Comparison of ENCODE assay signal across 19 cellular contexts in genomic region chr13:62309904-62310303, GRCh38.
"Had no signal": no experiment of that assay in that cellular context is flagged by ENCODE, and none has a peak within 500 bp of the region (broad histone marks: within the 10 kb centered on the region; RNA-seq: fewer than 3 reads in every experiment).

No MANE protein-coding gene starts in this region.

- H3K4me1 ChIP-seq: heart right ventricle, left ventricle myocardium inferior, right lobe of liver, tibial artery had no signal

- DNase-seq: activated CD4-positive, alpha-beta T cell treated with anti-CD3 and anti-CD28 coated beads, Interleukin-2, amount 10 ng/mL, durations not matched to agents 7 days and 5 days; activated CD4-positive, CD25-positive, alpha-beta regulatory T cell treated with anti-CD3 and anti-CD28 coated beads, Interleukin-2, amount 50 U/mL, for 72 hours; activated CD8-positive, alpha-beta T cell treated with anti-CD3 and anti-CD28 coated beads, Interleukin-2, amount 10 ng/mL, durations not matched to agents 7 days and 5 days; activated gamma-delta T cell; activated naive CD4-positive, alpha-beta T cell treated with anti-CD3 and anti-CD28 coated beads, Interleukin-2, amount 50 U/mL, for 16 hours; activated naive CD8-positive, alpha-beta T cell treated with anti-CD3 and anti-CD28 coated beads, Interleukin-2, amount 50 U/mL, for 24 hours; heart right ventricle; left ventricle myocardium inferior; midbrain; occipital lobe; posterior cingulate gyrus; right lobe of liver; stimulated activated CD4-positive, alpha-beta T cell treated with anti-CD3 and anti-CD28 coated beads, Interleukin-1b, Interleukin-23, amount 100 ng/mL, for 48 hours; stimulated activated naive CD8-positive, alpha-beta T cell treated with anti-CD3 and anti-CD28 coated beads, Interleukin-15, amount 100 ng/mL, for 72 hours; tibial artery had no signal

- H3K4me3 ChIP-seq: heart right ventricle, left ventricle myocardium inferior, right lobe of liver, skin epidermis, tibial artery had no signal

- ATAC-seq: activated CD8-positive, alpha-beta T cell treated with anti-CD3 and anti-CD28 coated beads, Interleukin-2, amount 10 ng/mL, durations not matched to agents 7 days and 5 days; activated naive CD8-positive, alpha-beta T cell treated with anti-CD3 and anti-CD28 coated beads, Interleukin-2, amount 50 U/mL, for 24 hours; heart right ventricle; natural killer cell treated with Interleukin-12 subunit alpha and Interleukin-12 subunit beta and Interleukin-15 and Interleukin-18, amount 100 ng/mL, for 72 hours; right lobe of liver; stimulated activated effector memory CD8-positive, alpha-beta T cell treated with anti-CD3 and anti-CD28 coated beads, Interleukin-12 subunit alpha, Interleukin-12 subunit beta, amount 100 ng/mL, for 72 hours; stimulated activated naive CD8-positive, alpha-beta T cell treated with anti-CD3 and anti-CD28 coated beads, Interleukin-15, amount 100 ng/mL, for 72 hours had no signal

- H3K27ac ChIP-seq: heart right ventricle, left ventricle myocardium inferior, right lobe of liver, skin epidermis, tibial artery, VCaP had no signal

- H3K36me3 ChIP-seq: heart right ventricle, left ventricle myocardium inferior, right lobe of liver, tibial artery had no signal

- H3K9me3 ChIP-seq: heart right ventricle, left ventricle myocardium inferior, right lobe of liver, tibial artery had no signal

- H3K27me3 ChIP-seq: heart right ventricle, right lobe of liver, tibial artery had no signal
